8 cellular contexts compared by ENCODE assay signal in the genomic region with DNA sequence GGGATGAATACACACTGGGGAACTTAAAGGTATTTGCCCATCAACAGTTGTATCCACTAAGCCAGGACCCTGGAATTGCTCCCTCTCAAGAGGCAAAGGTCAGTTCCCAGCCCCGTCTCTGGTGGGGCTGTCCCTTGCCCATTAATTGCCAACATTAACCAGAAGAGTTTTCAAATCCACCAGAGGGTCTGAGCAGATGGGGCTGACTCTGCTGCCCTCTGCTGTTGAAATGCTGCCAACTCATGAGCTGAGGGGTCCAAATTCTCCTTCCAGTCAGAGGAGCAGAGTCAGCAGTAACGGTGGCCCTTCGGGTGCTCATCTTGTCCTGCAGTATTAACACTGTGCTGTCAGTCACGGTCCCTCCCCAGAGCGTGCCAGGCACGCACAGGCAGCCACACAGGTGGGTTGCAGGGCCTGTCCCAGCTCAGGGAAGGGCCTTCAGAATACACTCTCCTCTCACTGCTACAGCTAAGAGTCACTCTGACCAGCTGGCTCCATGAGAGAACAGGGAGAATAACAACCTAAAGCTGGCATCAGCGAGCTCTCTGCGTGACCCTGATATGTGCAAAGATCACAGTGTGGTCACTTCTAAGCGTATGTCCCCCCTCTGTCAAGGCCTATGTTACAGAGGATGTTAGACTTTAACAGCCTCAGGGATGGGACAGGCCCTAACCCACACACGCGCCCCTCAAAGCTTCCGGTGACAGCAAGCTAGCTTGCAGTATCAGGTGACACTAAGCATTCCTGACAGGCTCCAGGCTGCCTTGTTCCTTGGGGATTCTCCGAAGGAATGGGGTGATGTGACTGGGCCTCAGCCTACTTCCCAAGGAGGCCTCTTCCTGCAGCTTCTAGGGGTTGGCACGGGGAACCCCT. TPM values are rescaled to one million over a fixed set of nuclear protein-coding genes. Genes with fewer than 3 reads are reported as not detected.
DNase-seq lines count a peak whose midpoint lies in the region; ATAC-seq and TF ChIP-seq lines count a peak whose summit lies in the region.

No MANE protein-coding gene starts in this region.

- no peaks in the 10 kb centered on the region for H3F3A ChIP-seq in MM.1S (ENCODE audit: insufficient read depth, low read length)

- H3K4me3 ChIP-seq in MM.1S (ENCODE audit: low read length) (no peak overlapping the region), adrenal gland (no peak overlapping the region)

- H3K9me3 ChIP-seq in MM.1S (replicated peaks; ENCODE audit: insufficient read depth, low read length), result no peaks in the 10 kb centered on the region
- H3K9me3 ChIP-seq in adrenal gland (replicated peaks in 1 of 3), result no peaks in the 10 kb centered on the region

- ATAC-seq in left cardiac atrium (peak; percentile 67 to 71), sciatic nerve (peak; percentile 78), HG02588 (IDR thresholded peaks at IDR 0.05; ENCODE audit: unreplicated experiment) (no peak)

- 54 to 86% (median 68%) methylated on average over 9 to 14 of the region's 14 CpGs for WGBS in adrenal gland, 4 donors

- intact Hi-C loops in adrenal gland (cut with DNase I), result no loop called here
- intact Hi-C loops in left cardiac atrium (cut with DNase I), result loop anchor here (10.0 kb wide), 2 partner anchors 70 to 130 kb away; a partner anchor contains a TSS
- intact Hi-C loops in sciatic nerve (cut with DNase I), result no loop called here

- TF ChIP-seq CTCF in MM.1S (IDR thresholded peaks at IDR 0.05; ENCODE audit: low read length) (peak; percentile 88), adrenal gland (IDR thresholded peaks at IDR 0.05) (peak; percentile 63 to 86 (median 80))

- no peak overlapping the region for H3K27ac ChIP-seq in MM.1S (ENCODE audit: low read length)
- no peak overlapping the region for H3K27ac ChIP-seq in adrenal gland

- DNase-seq in NCI-H1417 (lab: John Stamatoyannopoulos, UW) (peak; percentile 26 to 68 (median 44)), NCI-H1417 treated with DMSO at 0.1 percent for 48 hours (lab: John Stamatoyannopoulos, UW) (no peak), MM.1S (peak; percentile 74), T-helper 1 cell (peak; percentile 36 to 65 (median 56)), adrenal gland (peak; percentile 60 to 87 (median 69)), left cardiac atrium (peak; percentile 66), sciatic nerve (ENCODE audit: low spot score) (no peak)

- no peaks in the 10 kb centered on the region for H3K9me2 ChIP-seq in MM.1S (replicated peaks; ENCODE audit: insufficient read depth, low read length)

- no peaks in the 10 kb centered on the region for H4K20me1 ChIP-seq in MM.1S (ENCODE audit: insufficient read depth, low read length)

- no peak overlapping the region for H3K4me2 ChIP-seq in MM.1S (ENCODE audit: low read depth, low read length)

- H3K9ac ChIP-seq in MM.1S (ENCODE audit: low read length), result no peak overlapping the region

- TF ChIP-seq POLR2A in adrenal gland (IDR thresholded peaks at IDR 0.05), result no peak

- H2AFZ ChIP-seq in MM.1S (ENCODE audit: low read length), result no peak overlapping the region

- H3K79me2 ChIP-seq in MM.1S (ENCODE audit: low read length), result no peaks in the 10 kb centered on the region

- H3K27me3 ChIP-seq in MM.1S (replicated peaks; ENCODE audit: insufficient read depth, low read length), result no peaks in the 10 kb centered on the region
- no peaks in the 10 kb centered on the region for H3K27me3 ChIP-seq in adrenal gland

- H3K4me1 ChIP-seq in MM.1S (ENCODE audit: low read length) (peaks cover 3% of the 10 kb centered on the region; the same call in 1 of the 2 replicates), adrenal gland (replicated peaks in 1 of 2) (no peaks in the 10 kb centered on the region)

- H3K36me3 ChIP-seq in MM.1S (replicated peaks; ENCODE audit: insufficient read depth, low read length), result no peaks in the 10 kb centered on the region
- peaks cover 0 to 23% of the 10 kb centered on the region in 2 donors for H3K36me3 ChIP-seq in adrenal gland (replicated peaks in 1 of 2)

RNA-seq across cellular contexts. Expression of a gene that starts 10.9 kb away (rescaled TPM):
- 1 to 10 TPM in 3 of 8 donors, under 1 TPM in 5; under 0.01 to 1.6 (median 0.49) TPM for total RNA-seq in adrenal gland
- 1 to 10 TPM in 2 of 3 donors, under 1 TPM in 1; 0.42 to 6.8 (median 2.8) TPM for polyA plus RNA-seq in adrenal gland
- total RNA-seq in left cardiac atrium, result 1 to 10 TPM; 1.7 to 2.5 TPM
- 35.0 TPM for total RNA-seq in sciatic nerve

Comparison
In these comparisons a context has a peak if more than half of its experiments do, and no peak if none do; other contexts are left out.
1. DNase-seq: peak in NCI-H1417 (3 of 3), MM.1S (single experiment), T-helper 1 cell (5 of 5), adrenal gland (7 of 7) and left cardiac atrium (single experiment); none in NCI-H1417 treated with DMSO at 0.1 percent for 48 hours (single experiment) and sciatic nerve (single experiment).
2. RNA of a gene that starts 10.9 kb away (total RNA-seq): 35.0 TPM in sciatic nerve (single experiment); 1.7 to 2.5 TPM in left cardiac atrium and under 0.01 to 1.6 TPM in adrenal gland; every median in the first group is over 10 times any median in the second.
3. intact Hi-C loops: an anchor here in left cardiac atrium (10.0 kb wide); none called in adrenal gland and sciatic nerve.